In genomic region chr13:100523994-100524393, GRCh38 we compare ENCODE assay signal across 32 cellular contexts.
"Had no signal": no experiment of that assay in that cellular context is flagged by ENCODE, and none has a peak within 500 bp of the region (broad histone marks: within the 10 kb centered on the region; RNA-seq: fewer than 3 reads in every experiment).

No MANE protein-coding gene starts in this region.

- H3K27ac ChIP-seq: adrenal gland, body of pancreas, breast epithelium, cardiac muscle cell, colonic mucosa, dorsolateral prefrontal cortex, esophagus muscularis mucosa, foreskin keratinocyte, gastrocnemius medialis, WERI-Rb-1 had no signal

- H3K4me1 ChIP-seq: adrenal gland, breast epithelium, colonic mucosa, esophagus muscularis mucosa, foreskin keratinocyte, gastrocnemius medialis had no signal

- DNase-seq: activated B cell treated with CpG ODN at 0.5 μM for 24 hours; activated CD4-positive, alpha-beta T cell treated with anti-CD3 and anti-CD28 coated beads for 48 hours; activated CD4-positive, alpha-beta T cell treated with anti-CD3 and anti-CD28 coated beads, Interleukin-2, amount 50 U/mL, for 1 hour; activated CD4-positive, alpha-beta T cell treated with anti-CD3 and anti-CD28 coated beads, Interleukin-2, amount 50 U/mL, for 48 hours; activated CD8-positive, alpha-beta T cell treated with anti-CD3 and anti-CD28 coated beads for 36 hours; activated effector memory CD4-positive, alpha-beta T cell treated with anti-CD3 and anti-CD28 coated beads, Interleukin-2, amount 50 U/mL, for 16 hours; activated naive CD4-positive, alpha-beta T cell treated with anti-CD3 and anti-CD28 coated beads for 36 hours; activated naive CD8-positive, alpha-beta T cell treated with anti-CD3 and anti-CD28 coated beads for 36 hours; activated naive CD8-positive, alpha-beta T cell treated with anti-CD3 and anti-CD28 coated beads, Interleukin-2, amount 50 U/mL, for 24 hours; activated T-cell treated with anti-CD3 and anti-CD28 coated beads, Interleukin-2, amount 50 U/mL, for 1 hour; activated T-cell treated with anti-CD3 and anti-CD28 coated beads, Interleukin-2, amount 50 U/mL, for 48 hours; adrenal gland; amygdala; aorta; body of pancreas; central memory CD4-positive, alpha-beta T cell; cerebellar nuclear complex; colonic mucosa; dorsolateral prefrontal cortex; effector memory CD4-positive, alpha-beta T cell; erythroblast; foreskin keratinocyte; gastrocnemius medialis; glutamatergic neuron; T-helper 1 cell; T-helper 17 cell; T1000; WERI-Rb-1 had no signal

- H3K36me3 ChIP-seq: adrenal gland, breast epithelium, cardiac muscle cell, colonic mucosa, gastrocnemius medialis had no signal

- H3K4me3 ChIP-seq: adrenal gland, body of pancreas, breast epithelium, cardiac muscle cell, colonic mucosa, dorsolateral prefrontal cortex, esophagus muscularis mucosa, gastrocnemius medialis had no signal

- ATAC-seq: activated CD4-positive, CD25-positive, alpha-beta regulatory T cell treated with anti-CD3 and anti-CD28 coated beads, Interleukin-2, amount 50 U/mL, for 24 hours; activated CD8-positive, alpha-beta T cell treated with anti-CD3 and anti-CD28 coated beads for 36 hours; activated naive CD8-positive, alpha-beta T cell treated with anti-CD3 and anti-CD28 coated beads, Interleukin-2, amount 50 U/mL, for 24 hours; body of pancreas; foreskin keratinocyte; gastrocnemius medialis; T-helper 17 cell had no signal

- H3K9me3 ChIP-seq: adrenal gland, body of pancreas, breast epithelium, colonic mucosa, esophagus muscularis mucosa, gastrocnemius medialis had no signal

- H3K27me3 ChIP-seq: adrenal gland, body of pancreas, breast epithelium, cardiac muscle cell, colonic mucosa, dorsolateral prefrontal cortex, esophagus muscularis mucosa, foreskin keratinocyte, gastrocnemius medialis had no signal
